Comparison of ENCODE assay signal across 1 cellular context in the genomic region with DNA sequence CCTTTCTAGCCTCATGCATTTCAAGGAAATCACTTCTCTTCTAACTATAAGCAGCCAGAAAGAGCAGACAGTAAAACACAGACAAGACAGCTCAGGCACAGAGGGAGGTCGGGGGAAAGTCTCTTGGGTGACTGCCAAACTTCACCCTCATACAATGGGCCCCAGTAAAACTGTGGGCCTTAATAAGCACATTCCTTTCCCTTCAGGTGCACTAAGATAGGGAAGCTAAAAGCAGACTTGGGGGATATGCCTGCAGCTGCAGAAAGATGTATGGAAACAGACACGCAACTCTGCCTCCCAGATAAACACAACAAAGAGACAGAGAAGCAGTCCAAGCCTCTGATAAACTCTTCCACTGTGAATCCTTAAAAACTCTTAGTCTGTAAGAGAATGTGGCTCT.
TF ChIP-seq lines count a peak whose summit lies in the region.
"Not testable (repeated sequence)": the region's sequence is repeated elsewhere in the genome, so short reads cannot be mapped to it uniquely, and the experiment has no call there.

No MANE protein-coding gene starts in this region.

TF ChIP-seq in K562, 482 proteins besides CTCF, POLR2A, EP300 and RAD21:
- TF ChIP-seq CBFA2T3 (IDR thresholded peaks at IDR 0.05): peak; percentile 90
- TF ChIP-seq LCOR (CRISPR knock-in tag; IDR thresholded peaks at IDR 0.05): peak; percentile 1; the same call in 1 of the 2 replicates
- TF ChIP-seq MAZ (CRISPR knock-in tag; conservative IDR thresholded peaks at IDR 0.05 in 1 of 2, IDR thresholded peaks at IDR 0.05 in 1 of 2): 0 out of 4 replicates have a peak, but pooled peaks of 1 of the 2 experiments have one; percentile 27
- TF ChIP-seq TRIM24 (IDR thresholded peaks at IDR 0.05): peak; percentile 45 to 55; a peak in 3 of 4 replicates
- 0 out of 2 replicates have a peak, but pooled peaks have one; percentile 13 for TF ChIP-seq TOE1 (IDR thresholded peaks at IDR 0.05; ENCODE audit: borderline replicate concordance)
- not testable (repeated sequence) for TF ChIP-seq TOE1 (CRISPR knock-in tag; IDR thresholded peaks at IDR 0.05; ENCODE audit: borderline replicate concordance, low read depth); TEAD4 (CRISPR knock-in tag; IDR thresholded peaks at IDR 0.05; ENCODE audit: borderline replicate concordance)
- TF ChIP-seq ATF7 (IDR thresholded peaks at IDR 0.05): 0 out of 2 replicates have a peak, but pooled peaks have one; percentile 32
- peak; percentile 67 for TF ChIP-seq SMAD4 (CRISPR knock-in tag; conservative IDR thresholded peaks at IDR 0.05)
- peak; percentile 92 for TF ChIP-seq CBFA2T2 (conservative IDR thresholded peaks at IDR 0.05)
- TF ChIP-seq TEAD4 (IDR thresholded peaks at IDR 0.05; ENCODE audit: low read length): peak; percentile 34; the same call in 1 of the 2 replicates
- 0 out of 2 replicates have a peak, but pooled peaks have one; percentile 48 for TF ChIP-seq KLF16 (IDR thresholded peaks at IDR 0.05)
- TF ChIP-seq CXXC5 (CRISPR knock-in tag; IDR thresholded peaks at IDR 0.05): peak; percentile 33; the same call in 1 of the 2 replicates
- peak; percentile 93 for TF ChIP-seq NFIC (IDR thresholded peaks at IDR 0.05)
- peak; percentile 81 for TF ChIP-seq TAL1 (IDR thresholded peaks at IDR 0.05)
- TF ChIP-seq TEAD1 (CRISPR knock-in tag; IDR thresholded peaks at IDR 0.05): peak; percentile 57 to 62; a peak in 1 of 4 replicates
- TF ChIP-seq MEIS2 (IDR thresholded peaks at IDR 0.05; ENCODE audit: partially characterized antibody): peak; percentile 42
- TF ChIP-seq ARID1B (IDR thresholded peaks at IDR 0.05): peak; percentile 71; the same call in 1 of the 2 replicates
- 0 out of 2 replicates have a peak, but pooled peaks have one; percentile 45 for TF ChIP-seq FOXP1 (CRISPR knock-in tag; IDR thresholded peaks at IDR 0.05)
- peak; percentile 73 for TF ChIP-seq SOX6 (IDR thresholded peaks at IDR 0.05)
- 0 out of 2 replicates have a peak, but pooled peaks have one; percentile 16 for TF ChIP-seq NCOA1 (IDR thresholded peaks at IDR 0.05; ENCODE audit: low read depth)
- TF ChIP-seq TCF3 (CRISPR knock-in tag; IDR thresholded peaks at IDR 0.05): peak; percentile 85
- peak; percentile 87 for TF ChIP-seq NCOR1 (IDR thresholded peaks at IDR 0.05)
- peak; percentile 77 for TF ChIP-seq MTA2 (IDR thresholded peaks at IDR 0.05; ENCODE audit: low read depth)
- peak in 1 of 2 experiments; percentile 67; a peak in 1 of 4 replicates for TF ChIP-seq NONO (IDR thresholded peaks at IDR 0.05; ENCODE audit: low read depth in 2 of 2, low read length in 1 of 2)
